1 cellular context compared by ENCODE assay signal in the genomic region with DNA sequence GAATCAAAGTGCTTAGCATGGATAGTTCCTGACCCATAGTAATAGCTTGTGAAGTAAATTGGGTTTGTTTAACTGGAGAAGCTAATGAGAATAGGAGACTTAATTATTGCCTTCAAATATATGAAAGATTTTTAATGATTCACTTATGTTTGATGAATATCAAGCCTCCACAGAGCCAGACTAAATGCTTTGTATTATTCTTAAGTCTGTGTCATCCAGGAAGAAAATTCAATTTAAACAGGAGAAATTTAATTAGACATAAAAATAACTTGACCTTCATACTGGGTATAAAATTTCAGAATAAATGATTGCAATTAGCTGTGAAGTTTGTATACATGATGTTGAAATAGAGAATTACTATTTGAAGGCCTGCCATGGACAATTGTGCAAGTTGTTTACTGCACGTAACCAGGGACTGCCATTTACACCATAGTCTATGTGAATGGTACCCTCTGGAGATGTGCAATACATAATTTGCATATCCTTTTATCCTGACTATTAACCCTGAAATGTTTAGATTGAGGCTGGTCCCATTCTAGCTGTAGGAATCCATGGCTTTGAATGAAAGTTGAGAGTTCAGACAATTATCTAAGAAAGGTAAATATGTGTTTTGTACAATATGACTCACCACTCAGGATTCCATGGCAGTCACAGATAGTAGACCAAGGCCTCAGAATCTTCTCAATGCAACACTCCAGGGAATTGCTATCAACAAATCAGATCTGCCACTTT.
TF ChIP-seq lines count a peak whose summit lies in the region.

No MANE protein-coding gene starts in this region.

TF ChIP-seq in HepG2, 621 proteins besides CTCF, POLR2A, EP300 and RAD21 (continued from another document and continues in another):
- TF ChIP-seq ZBTB49 (CRISPR knock-in tag; IDR thresholded peaks at IDR 0.05; ENCODE audit: borderline replicate concordance), result no peak
- TF ChIP-seq SNAI1 (CRISPR knock-in tag; IDR thresholded peaks at IDR 0.05; ENCODE audit: borderline replicate concordance), result no peak
- no peak for TF ChIP-seq ZNF7 (CRISPR knock-in tag; IDR thresholded peaks at IDR 0.05)
- peak; percentile 24; the same call in 1 of the 2 replicates for TF ChIP-seq NCOA2 (CRISPR knock-in tag; IDR thresholded peaks at IDR 0.05)
- TF ChIP-seq, protein P1, sequence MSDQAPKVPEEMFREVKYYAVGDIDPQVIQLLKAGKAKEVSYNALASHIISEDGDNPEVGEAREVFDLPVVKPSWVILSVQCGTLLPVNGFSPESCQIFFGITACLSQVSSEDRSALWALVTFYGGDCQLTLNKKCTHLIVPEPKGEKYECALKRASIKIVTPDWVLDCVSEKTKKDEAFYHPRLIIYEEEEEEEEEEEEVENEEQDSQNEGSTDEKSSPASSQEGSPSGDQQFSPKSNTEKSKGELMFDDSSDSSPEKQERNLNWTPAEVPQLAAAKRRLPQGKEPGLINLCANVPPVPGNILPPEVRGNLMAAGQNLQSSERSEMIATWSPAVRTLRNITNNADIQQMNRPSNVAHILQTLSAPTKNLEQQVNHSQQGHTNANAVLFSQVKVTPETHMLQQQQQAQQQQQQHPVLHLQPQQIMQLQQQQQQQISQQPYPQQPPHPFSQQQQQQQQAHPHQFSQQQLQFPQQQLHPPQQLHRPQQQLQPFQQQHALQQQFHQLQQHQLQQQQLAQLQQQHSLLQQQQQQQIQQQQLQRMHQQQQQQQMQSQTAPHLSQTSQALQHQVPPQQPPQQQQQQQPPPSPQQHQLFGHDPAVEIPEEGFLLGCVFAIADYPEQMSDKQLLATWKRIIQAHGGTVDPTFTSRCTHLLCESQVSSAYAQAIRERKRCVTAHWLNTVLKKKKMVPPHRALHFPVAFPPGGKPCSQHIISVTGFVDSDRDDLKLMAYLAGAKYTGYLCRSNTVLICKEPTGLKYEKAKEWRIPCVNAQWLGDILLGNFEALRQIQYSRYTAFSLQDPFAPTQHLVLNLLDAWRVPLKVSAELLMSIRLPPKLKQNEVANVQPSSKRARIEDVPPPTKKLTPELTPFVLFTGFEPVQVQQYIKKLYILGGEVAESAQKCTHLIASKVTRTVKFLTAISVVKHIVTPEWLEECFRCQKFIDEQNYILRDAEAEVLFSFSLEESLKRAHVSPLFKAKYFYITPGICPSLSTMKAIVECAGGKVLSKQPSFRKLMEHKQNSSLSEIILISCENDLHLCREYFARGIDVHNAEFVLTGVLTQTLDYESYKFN (CRISPR knock-in tag; conservative IDR thresholded peaks at IDR 0.05), result peak; percentile 60
- TF ChIP-seq SCMH1 (CRISPR knock-in tag; IDR thresholded peaks at IDR 0.05; ENCODE audit: borderline replicate concordance), result no peak
- no peak for TF ChIP-seq SOX6 (IDR thresholded peaks at IDR 0.05)
- TF ChIP-seq SOX6 (CRISPR knock-in tag; IDR thresholded peaks at IDR 0.05), result peak; percentile 71
- no peak for TF ChIP-seq ZBTB42 (CRISPR knock-in tag; IDR thresholded peaks at IDR 0.05)
- no peak for TF ChIP-seq SALL1 (CRISPR knock-in tag; IDR thresholded peaks at IDR 0.05)
- peak; percentile 96 for TF ChIP-seq TEAD3 (CRISPR knock-in tag; optimal IDR thresholded peaks at IDR 0.05; ENCODE audit: borderline replicate concordance)
- TF ChIP-seq GATAD2A (CRISPR knock-in tag; IDR thresholded peaks at IDR 0.05), result peak; percentile 75
- no peak for TF ChIP-seq ZBTB44 (CRISPR knock-in tag; IDR thresholded peaks at IDR 0.05)
- TF ChIP-seq FOXK2 (IDR thresholded peaks at IDR 0.05), result no peak
- no peak for TF ChIP-seq SSRP1 (CRISPR knock-in tag; IDR thresholded peaks at IDR 0.05)
- TF ChIP-seq FOSL2 (CRISPR knock-in tag; IDR thresholded peaks at IDR 0.05), result peak; percentile 97
- 0 out of 2 replicates have a peak, but pooled peaks have one; percentile 24 for TF ChIP-seq SNAPC2 (CRISPR knock-in tag; IDR thresholded peaks at IDR 0.05)
- no peak for TF ChIP-seq ZNF558 (CRISPR knock-in tag; IDR thresholded peaks at IDR 0.05; ENCODE audit: borderline replicate concordance)
- no peak for TF ChIP-seq ZNF713 (CRISPR knock-in tag; IDR thresholded peaks at IDR 0.05)
- TF ChIP-seq SKI (IDR thresholded peaks at IDR 0.05; ENCODE audit: partially characterized antibody), result peak; percentile 46
- peak; percentile 70; the same call in 1 of the 2 replicates for TF ChIP-seq HMG20A (CRISPR knock-in tag; IDR thresholded peaks at IDR 0.05; ENCODE audit: borderline replicate concordance)
- TF ChIP-seq ZNF883 (CRISPR knock-in tag; IDR thresholded peaks at IDR 0.05; ENCODE audit: not compliant biosample characterization), result no peak
- TF ChIP-seq, protein P2, sequence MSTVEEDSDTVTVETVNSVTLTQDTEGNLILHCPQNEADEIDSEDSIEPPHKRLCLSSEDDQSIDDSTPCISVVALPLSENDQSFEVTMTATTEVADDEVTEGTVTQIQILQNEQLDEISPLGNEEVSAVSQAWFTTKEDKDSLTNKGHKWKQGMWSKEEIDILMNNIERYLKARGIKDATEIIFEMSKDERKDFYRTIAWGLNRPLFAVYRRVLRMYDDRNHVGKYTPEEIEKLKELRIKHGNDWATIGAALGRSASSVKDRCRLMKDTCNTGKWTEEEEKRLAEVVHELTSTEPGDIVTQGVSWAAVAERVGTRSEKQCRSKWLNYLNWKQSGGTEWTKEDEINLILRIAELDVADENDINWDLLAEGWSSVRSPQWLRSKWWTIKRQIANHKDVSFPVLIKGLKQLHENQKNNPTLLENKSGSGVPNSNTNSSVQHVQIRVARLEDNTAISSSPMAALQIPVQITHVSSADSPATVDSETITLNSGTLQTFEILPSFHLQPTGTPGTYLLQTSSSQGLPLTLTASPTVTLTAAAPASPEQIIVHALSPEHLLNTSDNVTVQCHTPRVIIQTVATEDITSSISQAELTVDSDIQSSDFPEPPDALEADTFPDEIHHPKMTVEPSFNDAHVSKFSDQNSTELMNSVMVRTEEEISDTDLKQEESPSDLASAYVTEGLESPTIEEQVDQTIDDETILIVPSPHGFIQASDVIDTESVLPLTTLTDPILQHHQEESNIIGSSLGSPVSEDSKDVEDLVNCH (CRISPR knock-in tag; IDR thresholded peaks at IDR 0.05), result no peak
- TF ChIP-seq TCF7 (IDR thresholded peaks at IDR 0.05; ENCODE audit: low read depth), result peak; percentile 47; the same call in 1 of the 2 replicates
- TF ChIP-seq ARNT (IDR thresholded peaks at IDR 0.05), result no peak
- TF ChIP-seq ZNF572 (CRISPR knock-in tag; IDR thresholded peaks at IDR 0.05), result no peak
- no peak for TF ChIP-seq HMGA1 (CRISPR knock-in tag; conservative IDR thresholded peaks at IDR 0.05)
- TF ChIP-seq NONO (IDR thresholded peaks at IDR 0.05), result no peak
- no peak for TF ChIP-seq NONO (CRISPR knock-in tag; conservative IDR thresholded peaks at IDR 0.05)
- TF ChIP-seq HCFC1 (IDR thresholded peaks at IDR 0.05; ENCODE audit: low read depth, low read length), result no peak
- 0 out of 4 replicates have a peak, but pooled peaks of 1 of the 2 experiments have one; percentile 30 for TF ChIP-seq KLF16 (CRISPR knock-in tag; IDR thresholded peaks at IDR 0.05)
- TF ChIP-seq KDM5B (CRISPR knock-in tag; IDR thresholded peaks at IDR 0.05; ENCODE audit: borderline replicate concordance), result no peak
- TF ChIP-seq CEBPG (CRISPR knock-in tag; IDR thresholded peaks at IDR 0.05), result 0 out of 2 replicates have a peak, but pooled peaks have one; percentile 49
- TF ChIP-seq ZNF687 (CRISPR knock-in tag; IDR thresholded peaks at IDR 0.05), result no peak
- no peak for TF ChIP-seq ATF6 (CRISPR knock-in tag; conservative IDR thresholded peaks at IDR 0.05)
- TF ChIP-seq, protein P3, sequence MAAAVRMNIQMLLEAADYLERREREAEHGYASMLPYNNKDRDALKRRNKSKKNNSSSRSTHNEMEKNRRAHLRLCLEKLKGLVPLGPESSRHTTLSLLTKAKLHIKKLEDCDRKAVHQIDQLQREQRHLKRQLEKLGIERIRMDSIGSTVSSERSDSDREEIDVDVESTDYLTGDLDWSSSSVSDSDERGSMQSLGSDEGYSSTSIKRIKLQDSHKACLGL (CRISPR knock-in tag; IDR thresholded peaks at IDR 0.05), result no peak
- no peak for TF ChIP-seq ZBTB14 (CRISPR knock-in tag; IDR thresholded peaks at IDR 0.05)
- no peak for TF ChIP-seq ZNF232 (CRISPR knock-in tag; IDR thresholded peaks at IDR 0.05; ENCODE audit: borderline replicate concordance)
- TF ChIP-seq NAIF1 (CRISPR knock-in tag; IDR thresholded peaks at IDR 0.05; ENCODE audit: borderline replicate concordance), result no peak
- no peak for TF ChIP-seq ZNF781 (CRISPR knock-in tag; IDR thresholded peaks at IDR 0.05; ENCODE audit: borderline replicate concordance, not compliant biosample characterization)
